Comparison of ENCODE assay signal across 1 cellular context in the genomic region with DNA sequence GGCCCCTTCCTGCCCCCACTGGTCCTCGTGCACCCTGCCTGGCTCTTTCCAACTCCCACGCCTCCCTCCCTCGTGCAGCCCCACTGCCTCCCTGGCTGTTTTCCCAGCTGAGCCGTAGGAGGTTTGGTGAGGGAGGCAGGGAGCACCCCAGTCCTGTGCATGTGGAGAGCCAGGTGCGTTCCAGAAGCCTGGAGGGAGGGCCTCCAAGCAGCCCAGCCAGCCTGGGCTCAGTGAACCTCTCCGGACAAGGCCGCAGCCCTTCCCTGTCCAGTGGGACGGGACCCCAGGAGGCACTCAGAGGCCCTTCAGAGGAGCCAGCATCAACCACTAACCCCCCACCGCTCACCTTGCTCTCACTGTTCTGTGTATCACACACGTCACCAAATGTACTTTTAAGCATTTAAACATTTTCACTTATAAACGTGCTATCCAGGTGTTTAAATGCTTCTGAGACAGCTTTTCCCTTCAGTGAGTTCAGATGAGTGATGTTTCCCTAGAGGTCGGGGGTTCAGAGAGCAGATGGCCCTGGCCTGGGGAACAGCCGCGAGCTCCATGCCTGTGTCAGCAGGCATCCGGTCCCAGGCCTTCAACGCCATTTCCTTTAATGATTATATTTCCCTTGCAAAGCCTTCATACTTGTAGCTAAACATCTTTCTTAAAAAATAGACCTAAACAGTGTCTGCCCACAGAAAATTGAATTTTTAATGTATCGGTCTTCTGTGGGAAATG.
TF ChIP-seq lines count a peak whose summit lies in the region.

No MANE protein-coding gene starts in this region.

TF ChIP-seq in IMR-90, 13 proteins besides CTCF, POLR2A, EP300 and RAD21 (continued from another document):
- TF ChIP-seq RFX5 (IDR thresholded peaks at IDR 0.05; ENCODE audit: low read depth, low read length) (no peak), MAFK (IDR thresholded peaks at IDR 0.05; ENCODE audit: low read depth, low read length) (no peak), NFE2L2 (IDR thresholded peaks at IDR 0.05; ENCODE audit: low read depth, low read length) (no peak), CHD1 (IDR thresholded peaks at IDR 0.05; ENCODE audit: low read depth, low read length) (no peak), RCOR1 (IDR thresholded peaks at IDR 0.05; ENCODE audit: insufficient replicate concordance, low read length) (no peak)
TF ChIP-seq in IMR-90: peak in this region for 0.
